Comparison of ENCODE assay signal across 28 cellular contexts in the genomic region with DNA sequence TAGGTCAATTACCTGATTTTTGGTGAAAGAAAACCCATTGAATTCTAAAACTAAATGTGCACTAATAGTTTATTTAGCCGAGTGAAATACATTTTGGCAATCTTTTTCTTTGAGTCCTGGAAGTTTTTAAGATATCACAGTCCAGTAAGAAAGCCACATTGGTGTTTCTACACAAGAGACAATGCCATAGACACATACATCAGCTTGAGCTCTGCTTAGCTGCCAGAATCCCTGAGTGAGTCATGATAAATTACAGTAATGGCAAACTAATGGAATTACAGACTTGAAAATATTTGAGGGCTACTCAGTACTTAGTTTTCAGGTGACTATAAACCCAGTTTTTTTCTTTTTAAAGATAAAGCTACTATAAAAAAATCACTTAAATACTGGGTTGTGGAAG.
"Had no signal": no experiment of that assay in that cellular context is flagged by ENCODE, and none has a peak within 500 bp of the region (broad histone marks: within the 10 kb centered on the region; RNA-seq: fewer than 3 reads in every experiment).

No MANE protein-coding gene starts in this region.

- H3K9me3 ChIP-seq: gastrocnemius medialis, heart left ventricle had no signal

- H3K4me1 ChIP-seq: esophagus muscularis mucosa, foreskin keratinocyte, gastrocnemius medialis had no signal

- H3K36me3 ChIP-seq: cardiac muscle cell, esophagus muscularis mucosa, gastrocnemius medialis, heart left ventricle had no signal

- H3K27ac ChIP-seq: cardiac muscle cell, dorsolateral prefrontal cortex, esophagus muscularis mucosa, foreskin keratinocyte, gastrocnemius medialis, heart left ventricle had no signal

- H3K4me3 ChIP-seq: cardiac muscle cell, coronary artery, dorsolateral prefrontal cortex, esophagus muscularis mucosa, gastrocnemius medialis, heart left ventricle had no signal

- ATAC-seq: activated CD4-positive, alpha-beta T cell treated with anti-CD3 and anti-CD28 coated beads for 36 hours; activated CD8-positive, alpha-beta memory T cell treated with anti-CD3 and anti-CD28 coated beads, Interleukin-2, amount 10 ng/mL, durations not matched to agents 7 days and 5 days; activated CD8-positive, alpha-beta T cell treated with anti-CD3 and anti-CD28 coated beads, Interleukin-2, amount 10 ng/mL, durations not matched to agents 7 days and 5 days; activated naive CD4-positive, alpha-beta T cell treated with anti-CD3 and anti-CD28 coated beads, Interleukin-2, amount 50 U/mL, for 72 hours; foreskin keratinocyte had no signal

- DNase-seq: activated CD4-positive, alpha-beta memory T cell treated with anti-CD3 and anti-CD28 coated beads for 36 hours; activated CD4-positive, alpha-beta T cell treated with anti-CD3 and anti-CD28 coated beads for 36 hours; activated CD4-positive, alpha-beta T cell treated with anti-CD3 and anti-CD28 coated beads, Interleukin-2, amount 10 ng/mL, durations not matched to agents 24 days and 14 days; activated CD4-positive, CD25-positive, alpha-beta regulatory T cell; activated CD4-positive, CD25-positive, alpha-beta regulatory T cell treated with anti-CD3 and anti-CD28 coated beads, Interleukin-2, amount 50 U/mL, for 72 hours; activated CD8-positive, alpha-beta memory T cell treated with anti-CD3 and anti-CD28 coated beads, Interleukin-2, amount 10 ng/mL, durations not matched to agents 7 days and 5 days; activated CD8-positive, alpha-beta memory T cell treated with anti-CD3 and anti-CD28 coated beads, Interleukin-2, amount 50 U/mL, for 4 hours; activated CD8-positive, alpha-beta T cell treated with anti-CD3 and anti-CD28 coated beads, Interleukin-2, amount 10 ng/mL, durations not matched to agents 7 days and 5 days; activated effector memory CD4-positive, alpha-beta T cell treated with anti-CD3 and anti-CD28 coated beads, Interleukin-2, amount 50 U/mL, for 16 hours; activated naive CD4-positive, alpha-beta T cell treated with anti-CD3 and anti-CD28 coated beads for 36 hours; activated naive CD8-positive, alpha-beta T cell treated with anti-CD3 and anti-CD28 coated beads, Interleukin-2, amount 10 ng/mL, durations not matched to agents 7 days and 5 days; activated T-cell treated with anti-CD3 and anti-CD28 coated beads, Interleukin-2, amount 50 U/mL, for 1 hour; activated T-cell treated with anti-CD3 and anti-CD28 coated beads, Interleukin-2, amount 50 U/mL, for 48 hours; amniotic stem cell; anterior cingulate cortex; dorsolateral prefrontal cortex; effector memory CD4-positive, alpha-beta T cell; endodermal cell; erythroblast; foreskin keratinocyte; gastrocnemius medialis; glutamatergic neuron; heart left ventricle; T-helper 2 cell had no signal

- H3K27me3 ChIP-seq: cardiac muscle cell, dorsolateral prefrontal cortex, esophagus muscularis mucosa, foreskin keratinocyte, gastrocnemius medialis, heart left ventricle had no signal
